ENCODE assay signal across 1 cellular context in the genomic region with DNA sequence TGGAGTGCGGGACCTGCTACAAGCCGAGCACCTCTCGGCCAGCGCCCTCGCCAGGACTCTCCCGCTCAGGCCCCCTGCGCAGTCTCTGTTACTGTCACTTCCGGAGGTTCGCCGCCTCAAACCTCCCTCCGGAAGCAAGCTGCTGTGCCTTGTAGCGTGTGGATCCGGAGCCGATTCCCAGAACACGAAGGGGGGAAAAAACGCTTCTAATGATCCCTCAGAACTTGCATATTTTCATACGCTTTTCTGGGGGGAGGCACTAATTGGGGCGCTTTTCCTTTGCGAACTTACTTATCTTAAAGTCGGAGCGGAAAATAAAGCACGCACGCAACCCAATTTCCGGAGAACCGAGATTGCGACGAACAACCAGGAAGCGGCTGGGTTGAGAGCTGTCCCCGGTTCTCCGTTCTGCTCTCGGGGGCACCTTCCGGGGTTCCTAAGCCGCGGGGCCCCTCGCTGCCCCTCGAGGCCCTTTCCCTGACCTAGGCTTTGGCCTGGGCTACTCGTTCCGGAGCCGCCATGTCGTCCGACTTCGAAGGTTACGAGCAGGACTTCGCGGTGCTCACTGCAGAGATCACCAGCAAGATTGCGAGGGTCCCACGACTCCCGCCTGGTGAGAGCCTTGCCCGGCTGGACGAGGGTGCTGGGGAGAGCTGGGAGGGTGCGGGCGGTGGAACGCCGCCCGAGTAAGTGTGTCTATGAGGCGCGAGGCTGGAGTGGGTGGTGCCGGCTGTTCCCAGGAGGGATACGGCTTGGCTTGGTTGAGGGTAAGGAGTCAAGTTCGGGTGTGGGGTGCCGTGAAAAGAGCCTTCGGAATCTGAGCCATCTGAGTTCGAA.
TF ChIP-seq lines count a peak whose summit lies in the region.

A gene (plus strand): TSS at position 361 of the 837 bp plus-strand sequence. CDS start 159 bp downstream, at position 520.
A gene with protein sequence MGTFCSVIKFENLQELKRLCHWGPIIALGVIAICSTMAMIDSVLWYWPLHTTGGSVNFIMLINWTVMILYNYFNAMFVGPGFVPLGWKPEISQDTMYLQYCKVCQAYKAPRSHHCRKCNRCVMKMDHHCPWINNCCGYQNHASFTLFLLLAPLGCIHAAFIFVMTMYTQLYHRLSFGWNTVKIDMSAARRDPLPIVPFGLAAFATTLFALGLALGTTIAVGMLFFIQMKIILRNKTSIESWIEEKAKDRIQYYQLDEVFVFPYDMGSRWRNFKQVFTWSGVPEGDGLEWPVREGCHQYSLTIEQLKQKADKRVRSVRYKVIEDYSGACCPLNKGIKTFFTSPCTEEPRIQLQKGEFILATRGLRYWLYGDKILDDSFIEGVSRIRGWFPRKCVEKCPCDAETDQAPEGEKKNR (minus strand): TSS at position 60 of the 837 bp plus-strand sequence. CDS start 1,478 bp downstream, outside the sequence.

TF ChIP-seq in HepG2, 621 proteins besides CTCF, POLR2A, EP300 and RAD21 (continued from another document and continues in another):
- TF ChIP-seq, protein P1, sequence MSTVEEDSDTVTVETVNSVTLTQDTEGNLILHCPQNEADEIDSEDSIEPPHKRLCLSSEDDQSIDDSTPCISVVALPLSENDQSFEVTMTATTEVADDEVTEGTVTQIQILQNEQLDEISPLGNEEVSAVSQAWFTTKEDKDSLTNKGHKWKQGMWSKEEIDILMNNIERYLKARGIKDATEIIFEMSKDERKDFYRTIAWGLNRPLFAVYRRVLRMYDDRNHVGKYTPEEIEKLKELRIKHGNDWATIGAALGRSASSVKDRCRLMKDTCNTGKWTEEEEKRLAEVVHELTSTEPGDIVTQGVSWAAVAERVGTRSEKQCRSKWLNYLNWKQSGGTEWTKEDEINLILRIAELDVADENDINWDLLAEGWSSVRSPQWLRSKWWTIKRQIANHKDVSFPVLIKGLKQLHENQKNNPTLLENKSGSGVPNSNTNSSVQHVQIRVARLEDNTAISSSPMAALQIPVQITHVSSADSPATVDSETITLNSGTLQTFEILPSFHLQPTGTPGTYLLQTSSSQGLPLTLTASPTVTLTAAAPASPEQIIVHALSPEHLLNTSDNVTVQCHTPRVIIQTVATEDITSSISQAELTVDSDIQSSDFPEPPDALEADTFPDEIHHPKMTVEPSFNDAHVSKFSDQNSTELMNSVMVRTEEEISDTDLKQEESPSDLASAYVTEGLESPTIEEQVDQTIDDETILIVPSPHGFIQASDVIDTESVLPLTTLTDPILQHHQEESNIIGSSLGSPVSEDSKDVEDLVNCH (CRISPR knock-in tag; IDR thresholded peaks at IDR 0.05): no peak
- no peak for TF ChIP-seq AGO1 (IDR thresholded peaks at IDR 0.05; ENCODE audit: low read depth, low read length, poor library complexity, severe bottlenecking)
- TF ChIP-seq ZNF432 (CRISPR knock-in tag; IDR thresholded peaks at IDR 0.05; ENCODE audit: borderline replicate concordance): no peak
- peak; percentile 58 for TF ChIP-seq RBM22 (optimal IDR thresholded peaks at IDR 0.05; ENCODE audit: low read length)
- TF ChIP-seq SP140L (CRISPR knock-in tag; IDR thresholded peaks at IDR 0.05; ENCODE audit: borderline replicate concordance): no peak
- TF ChIP-seq ZNF652 (CRISPR knock-in tag; IDR thresholded peaks at IDR 0.05; ENCODE audit: borderline replicate concordance, low read depth): no peak
- TF ChIP-seq ZNF180 (CRISPR knock-in tag; IDR thresholded peaks at IDR 0.05; ENCODE audit: borderline replicate concordance, low read depth): no peak
- peak; percentile 23; the same call in 1 of the 2 replicates for TF ChIP-seq MYC (CRISPR knock-in tag; IDR thresholded peaks at IDR 0.05; ENCODE audit: borderline replicate concordance)
- TF ChIP-seq YY1 (IDR thresholded peaks at IDR 0.05; ENCODE audit: insufficient read depth, insufficient replicate concordance, low read depth, low read length): peak; percentile 30
- no peak; the same call in 1 of the 2 replicates for TF ChIP-seq REL (CRISPR knock-in tag; conservative IDR thresholded peaks at IDR 0.05)
- TF ChIP-seq ZNF724P (CRISPR knock-in tag; IDR thresholded peaks at IDR 0.05; ENCODE audit: borderline replicate concordance): no peak
- TF ChIP-seq ZFAT (CRISPR knock-in tag; conservative IDR thresholded peaks at IDR 0.05): no peak
- TF ChIP-seq ZNF766 (CRISPR knock-in tag; IDR thresholded peaks at IDR 0.05; ENCODE audit: borderline replicate concordance): no peak
- TF ChIP-seq HOXA3 (CRISPR knock-in tag; IDR thresholded peaks at IDR 0.05): 0 out of 2 replicates have a peak, but pooled peaks have one; percentile 13
- no peak for TF ChIP-seq SRSF4 (IDR thresholded peaks at IDR 0.05; ENCODE audit: low read depth, low read length, poor library complexity, severe bottlenecking)
- TF ChIP-seq ZNF446 (CRISPR knock-in tag; IDR thresholded peaks at IDR 0.05): no peak
- no peak for TF ChIP-seq ZNF577 (CRISPR knock-in tag; IDR thresholded peaks at IDR 0.05; ENCODE audit: borderline replicate concordance, low read depth)
- TF ChIP-seq, protein P2, sequence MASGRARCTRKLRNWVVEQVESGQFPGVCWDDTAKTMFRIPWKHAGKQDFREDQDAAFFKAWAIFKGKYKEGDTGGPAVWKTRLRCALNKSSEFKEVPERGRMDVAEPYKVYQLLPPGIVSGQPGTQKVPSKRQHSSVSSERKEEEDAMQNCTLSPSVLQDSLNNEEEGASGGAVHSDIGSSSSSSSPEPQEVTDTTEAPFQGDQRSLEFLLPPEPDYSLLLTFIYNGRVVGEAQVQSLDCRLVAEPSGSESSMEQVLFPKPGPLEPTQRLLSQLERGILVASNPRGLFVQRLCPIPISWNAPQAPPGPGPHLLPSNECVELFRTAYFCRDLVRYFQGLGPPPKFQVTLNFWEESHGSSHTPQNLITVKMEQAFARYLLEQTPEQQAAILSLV (CRISPR knock-in tag; IDR thresholded peaks at IDR 0.05; ENCODE audit: borderline replicate concordance): 0 out of 2 replicates have a peak, but pooled peaks have one; percentile 13
- TF ChIP-seq, protein P3, sequence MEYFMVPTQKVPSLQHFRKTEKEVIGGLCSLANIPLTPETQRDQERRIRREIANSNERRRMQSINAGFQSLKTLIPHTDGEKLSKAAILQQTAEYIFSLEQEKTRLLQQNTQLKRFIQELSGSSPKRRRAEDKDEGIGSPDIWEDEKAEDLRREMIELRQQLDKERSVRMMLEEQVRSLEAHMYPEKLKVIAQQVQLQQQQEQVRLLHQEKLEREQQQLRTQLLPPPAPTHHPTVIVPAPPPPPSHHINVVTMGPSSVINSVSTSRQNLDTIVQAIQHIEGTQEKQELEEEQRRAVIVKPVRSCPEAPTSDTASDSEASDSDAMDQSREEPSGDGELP (IDR thresholded peaks at IDR 0.05; ENCODE audit: borderline replicate concordance, low read depth): peak; percentile 59; the same call in 1 of the 2 replicates
- TF ChIP-seq ZBTB3 (CRISPR knock-in tag; IDR thresholded peaks at IDR 0.05; ENCODE audit: borderline replicate concordance, low read depth): no peak
- TF ChIP-seq CCDC6 (CRISPR knock-in tag; IDR thresholded peaks at IDR 0.05): peak; percentile 5; the same call in 1 of the 2 replicates
- no peak for TF ChIP-seq KLF12 (CRISPR knock-in tag; IDR thresholded peaks at IDR 0.05; ENCODE audit: borderline replicate concordance)
- TF ChIP-seq ATAD3A (CRISPR knock-in tag; IDR thresholded peaks at IDR 0.05): no peak
- TF ChIP-seq ZNF264 (CRISPR knock-in tag; IDR thresholded peaks at IDR 0.05): no peak
- TF ChIP-seq ZNF773 (CRISPR knock-in tag; IDR thresholded peaks at IDR 0.05; ENCODE audit: borderline replicate concordance): no peak; the same call in 1 of the 2 replicates
- peak; percentile 93; the same call in 1 of the 2 replicates for TF ChIP-seq ZNF33A (CRISPR knock-in tag; IDR thresholded peaks at IDR 0.05; ENCODE audit: borderline replicate concordance)
- peak; percentile 25; the same call in 1 of the 2 replicates for TF ChIP-seq ELF3 (CRISPR knock-in tag; IDR thresholded peaks at IDR 0.05)
- peak; percentile 38; the same call in 1 of the 2 replicates for TF ChIP-seq ARNTL (CRISPR knock-in tag; IDR thresholded peaks at IDR 0.05)
- TF ChIP-seq, protein P4, sequence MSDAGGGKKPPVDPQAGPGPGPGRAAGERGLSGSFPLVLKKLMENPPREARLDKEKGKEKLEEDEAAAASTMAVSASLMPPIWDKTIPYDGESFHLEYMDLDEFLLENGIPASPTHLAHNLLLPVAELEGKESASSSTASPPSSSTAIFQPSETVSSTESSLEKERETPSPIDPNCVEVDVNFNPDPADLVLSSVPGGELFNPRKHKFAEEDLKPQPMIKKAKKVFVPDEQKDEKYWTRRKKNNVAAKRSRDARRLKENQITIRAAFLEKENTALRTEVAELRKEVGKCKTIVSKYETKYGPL (CRISPR knock-in tag; IDR thresholded peaks at IDR 0.05): no peak
- TF ChIP-seq, protein P5, sequence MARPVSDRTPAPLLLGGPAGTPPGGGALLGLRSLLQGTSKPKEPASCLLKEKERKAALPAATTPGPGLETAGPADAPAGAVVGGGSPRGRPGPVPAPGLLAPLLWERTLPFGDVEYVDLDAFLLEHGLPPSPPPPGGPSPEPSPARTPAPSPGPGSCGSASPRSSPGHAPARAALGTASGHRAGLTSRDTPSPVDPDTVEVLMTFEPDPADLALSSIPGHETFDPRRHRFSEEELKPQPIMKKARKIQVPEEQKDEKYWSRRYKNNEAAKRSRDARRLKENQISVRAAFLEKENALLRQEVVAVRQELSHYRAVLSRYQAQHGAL (CRISPR knock-in tag; IDR thresholded peaks at IDR 0.05; ENCODE audit: not compliant biosample characterization): no peak
- TF ChIP-seq, protein P6, sequence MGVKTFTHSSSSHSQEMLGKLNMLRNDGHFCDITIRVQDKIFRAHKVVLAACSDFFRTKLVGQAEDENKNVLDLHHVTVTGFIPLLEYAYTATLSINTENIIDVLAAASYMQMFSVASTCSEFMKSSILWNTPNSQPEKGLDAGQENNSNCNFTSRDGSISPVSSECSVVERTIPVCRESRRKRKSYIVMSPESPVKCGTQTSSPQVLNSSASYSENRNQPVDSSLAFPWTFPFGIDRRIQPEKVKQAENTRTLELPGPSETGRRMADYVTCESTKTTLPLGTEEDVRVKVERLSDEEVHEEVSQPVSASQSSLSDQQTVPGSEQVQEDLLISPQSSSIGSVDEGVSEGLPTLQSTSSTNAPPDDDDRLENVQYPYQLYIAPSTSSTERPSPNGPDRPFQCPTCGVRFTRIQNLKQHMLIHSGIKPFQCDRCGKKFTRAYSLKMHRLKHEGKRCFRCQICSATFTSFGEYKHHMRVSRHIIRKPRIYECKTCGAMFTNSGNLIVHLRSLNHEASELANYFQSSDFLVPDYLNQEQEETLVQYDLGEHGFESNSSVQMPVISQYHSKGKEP (CRISPR knock-in tag; IDR thresholded peaks at IDR 0.05): 0 out of 2 replicates have a peak, but pooled peaks have one; percentile 42
- TF ChIP-seq PRMT3 (CRISPR knock-in tag; IDR thresholded peaks at IDR 0.05; ENCODE audit: borderline replicate concordance, low read depth): no peak
- no peak for TF ChIP-seq NR3C1 (CRISPR knock-in tag; IDR thresholded peaks at IDR 0.05)
- 0 out of 2 replicates have a peak, but pooled peaks have one; percentile 9 for TF ChIP-seq SIX4 (CRISPR knock-in tag; IDR thresholded peaks at IDR 0.05)
- TF ChIP-seq ZNF615 (CRISPR knock-in tag; IDR thresholded peaks at IDR 0.05; ENCODE audit: borderline replicate concordance): no peak
- TF ChIP-seq, protein P7, sequence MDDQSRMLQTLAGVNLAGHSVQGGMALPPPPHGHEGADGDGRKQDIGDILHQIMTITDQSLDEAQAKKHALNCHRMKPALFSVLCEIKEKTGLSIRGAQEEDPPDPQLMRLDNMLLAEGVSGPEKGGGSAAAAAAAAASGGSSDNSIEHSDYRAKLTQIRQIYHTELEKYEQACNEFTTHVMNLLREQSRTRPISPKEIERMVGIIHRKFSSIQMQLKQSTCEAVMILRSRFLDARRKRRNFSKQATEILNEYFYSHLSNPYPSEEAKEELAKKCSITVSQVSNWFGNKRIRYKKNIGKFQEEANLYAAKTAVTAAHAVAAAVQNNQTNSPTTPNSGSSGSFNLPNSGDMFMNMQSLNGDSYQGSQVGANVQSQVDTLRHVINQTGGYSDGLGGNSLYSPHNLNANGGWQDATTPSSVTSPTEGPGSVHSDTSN (CRISPR knock-in tag; IDR thresholded peaks at IDR 0.05; ENCODE audit: borderline replicate concordance): no peak
- TF ChIP-seq ZFP90 (CRISPR knock-in tag; IDR thresholded peaks at IDR 0.05; ENCODE audit: borderline replicate concordance): peak; percentile 75; the same call in 1 of the 2 replicates
- TF ChIP-seq TAF15 (IDR thresholded peaks at IDR 0.05; ENCODE audit: low read depth, low read length, poor library complexity, severe bottlenecking): no peak
- no peak for TF ChIP-seq SMARCC2 (IDR thresholded peaks at IDR 0.05)
- TF ChIP-seq KAT7 (CRISPR knock-in tag; IDR thresholded peaks at IDR 0.05; ENCODE audit: borderline replicate concordance): no peak
- no peak for TF ChIP-seq ERF (CRISPR knock-in tag; IDR thresholded peaks at IDR 0.05)
- no peak for TF ChIP-seq ATF7 (IDR thresholded peaks at IDR 0.05)
- no peak for TF ChIP-seq ATF7 (CRISPR knock-in tag; IDR thresholded peaks at IDR 0.05)
- TF ChIP-seq ZNF17 (CRISPR knock-in tag; IDR thresholded peaks at IDR 0.05): no peak
- TF ChIP-seq, protein P8, sequence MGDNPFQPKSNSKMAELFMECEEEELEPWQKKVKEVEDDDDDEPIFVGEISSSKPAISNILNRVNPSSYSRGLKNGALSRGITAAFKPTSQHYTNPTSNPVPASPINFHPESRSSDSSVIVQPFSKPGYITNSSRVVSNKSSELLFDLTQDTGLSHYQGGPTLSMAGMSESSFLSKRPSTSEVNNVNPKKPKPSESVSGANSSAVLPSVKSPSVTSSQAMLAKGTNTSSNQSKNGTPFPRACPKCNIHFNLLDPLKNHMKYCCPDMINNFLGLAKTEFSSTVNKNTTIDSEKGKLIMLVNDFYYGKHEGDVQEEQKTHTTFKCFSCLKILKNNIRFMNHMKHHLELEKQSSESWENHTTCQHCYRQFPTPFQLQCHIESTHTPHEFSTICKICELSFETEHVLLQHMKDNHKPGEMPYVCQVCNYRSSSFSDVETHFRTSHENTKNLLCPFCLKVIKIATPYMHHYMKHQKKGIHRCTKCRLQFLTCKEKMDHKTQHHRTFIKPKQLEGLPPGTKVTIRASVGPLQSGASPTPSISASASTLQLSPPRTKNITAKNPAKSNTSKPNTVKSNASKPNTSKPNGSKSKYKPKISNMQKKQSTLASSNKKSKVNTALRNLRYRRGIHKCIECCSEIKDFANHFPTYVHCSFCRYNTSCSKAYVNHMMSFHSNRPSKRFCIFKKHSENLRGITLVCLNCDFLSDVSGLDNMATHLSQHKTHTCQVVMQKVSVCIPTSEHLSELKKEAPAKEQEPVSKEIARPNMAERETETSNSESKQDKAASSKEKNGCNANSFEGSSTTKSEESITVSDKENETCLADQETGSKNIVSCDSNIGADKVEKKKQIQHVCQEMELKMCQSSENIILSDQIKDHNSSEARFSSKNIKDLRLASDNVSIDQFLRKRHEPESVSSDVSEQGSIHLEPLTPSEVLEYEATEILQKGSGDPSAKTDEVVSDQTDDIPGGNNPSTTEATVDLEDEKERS (CRISPR knock-in tag; IDR thresholded peaks at IDR 0.05): peak; percentile 18; the same call in 1 of the 2 replicates
- TF ChIP-seq PTBP1 (IDR thresholded peaks at IDR 0.05; ENCODE audit: low read depth, low read length, poor library complexity, severe bottlenecking): no peak
- peak; percentile 22; the same call in 1 of the 2 replicates for TF ChIP-seq FOXO1 (CRISPR knock-in tag; IDR thresholded peaks at IDR 0.05)
